Comparison of ENCODE assay signal across 12 cellular contexts in genomic region chr9:683509-684021, GRCh38.
DNase-seq lines count a peak whose midpoint lies in the region; ATAC-seq, FAIRE-seq and TF ChIP-seq lines count a peak whose summit lies in the region.
"Had no signal": no experiment of that assay in that cellular context is flagged by ENCODE, and none has a peak within 500 bp of the region (broad histone marks: within the 10 kb centered on the region; RNA-seq: fewer than 3 reads in every experiment).

No MANE protein-coding gene starts in this region.

- H4K20me1 ChIP-seq in Karpas-422 (ENCODE audit: insufficient read depth, low read depth, low read length) = 0 out of 2 replicates have a peak, but pooled peaks cover 6% of the 10 kb centered on the region

- H3K27ac ChIP-seq in endodermal cell (ENCODE audit: low read depth, low read length) (peak overlapping the region; percentile 35), muscle layer of duodenum (ENCODE audit: low read length) (peak overlapping the region; percentile 82), thyroid gland (peak overlapping the region in 2 of 3 donors; percentile 52 to 63), Karpas-422 (ENCODE audit: low read length) (no peak overlapping the region)

- no peak for FAIRE-seq in GM19239 (lab: Jason Lieb, UNC)

- intact Hi-C loops in thyroid gland (cut with DNase I) = no loop called here

- peaks cover 10% of the 10 kb centered on the region for H3K9me3 Mint-ChIP-seq in endodermal cell

- TF ChIP-seq CTCF in WI38 (IDR thresholded peaks at IDR 0.05; ENCODE audit: low read depth, low read length) = no peak
- TF ChIP-seq CTCF in endodermal cell (conservative IDR thresholded peaks at IDR 0.05) = no peak
- no peak for TF ChIP-seq CTCF in thyroid gland (IDR thresholded peaks at IDR 0.05)

- DNase-seq in endodermal cell (no peak), thyroid gland (no peak), Karpas-422 (no peak), GM19239 (ENCODE audit: insufficient read length, low spot score) (no peak)
- DNase-seq: activated CD4-positive, CD25-positive, alpha-beta regulatory T cell; activated T-cell treated with anti-CD3 and anti-CD28 coated beads, Interleukin-2, amount 50 U/mL, for 1 hour; amygdala; SIG-M5; stimulated activated naive CD4-positive, alpha-beta T cell had no signal

- peaks cover 13% of the 10 kb centered on the region; the same call in 1 of the 2 replicates for H3K79me2 ChIP-seq in Karpas-422 (ENCODE audit: low read length)

- peak overlapping the region; percentile 94 for H3K27ac Mint-ChIP-seq in endodermal cell

- peak overlapping the region; percentile 47 for H3K4me3 Mint-ChIP-seq in endodermal cell

- no peak overlapping the region for H3K4me2 ChIP-seq in Karpas-422 (ENCODE audit: low read depth, low read length, poor library complexity, severe bottlenecking)

- H3K27me3 ChIP-seq in endodermal cell (ENCODE audit: control insufficient read depth, insufficient read depth, low read length, poor library complexity, severe bottlenecking) = no peaks in the 10 kb centered on the region
- H3K27me3 ChIP-seq in muscle layer of duodenum (ENCODE audit: low read depth, low read length) = no peaks in the 10 kb centered on the region
- no peaks in the 10 kb centered on the region for H3K27me3 ChIP-seq in thyroid gland
- no peaks in the 10 kb centered on the region for H3K27me3 ChIP-seq in Karpas-422 (ENCODE audit: low read length)

- peaks cover 44% of the 10 kb centered on the region for H3K4me1 Mint-ChIP-seq in endodermal cell

- H3K4me3 ChIP-seq in WI38 (ENCODE audit: low read depth, low read length) (peak overlapping the region; percentile 60), endodermal cell (ENCODE audit: low read length) (peak overlapping the region; percentile 48), muscle layer of duodenum (ENCODE audit: low read depth in 1 of 2, low read length in 2 of 2) (peak overlapping the region in 1 of 2 donors; percentile 15), thyroid gland (replicated peaks in 1 of 3) (no peak overlapping the region), Karpas-422 (ENCODE audit: low read length) (no peak overlapping the region)

- no peaks in the 10 kb centered on the region for H3K9me2 ChIP-seq in Karpas-422 (replicated peaks; ENCODE audit: insufficient read depth, low read length)

- 73% methylated on average over 2 of the region's 2 CpGs; no CpG with 5 or more reads in 1 of the 2 experiments for WGBS in endodermal cell (ENCODE audit: insufficient coverage in 1 of 2, insufficient read length in 1 of 2), 2 experiments
- 73 to 84% methylated on average over 2 of the region's 2 CpGs for WGBS in thyroid gland, 2 donors

- TF ChIP-seq POLR2A in thyroid gland (IDR thresholded peaks at IDR 0.05) = no peak

- no peak overlapping the region for H2AFZ ChIP-seq in Karpas-422 (ENCODE audit: low read length)

- peaks cover 12% of the 10 kb centered on the region for H3K4me1 ChIP-seq in endodermal cell (ENCODE audit: control insufficient read depth, insufficient read depth, low read length)
- peaks cover 4 to 17% of the 10 kb centered on the region in 2 donors for H3K4me1 ChIP-seq in muscle layer of duodenum (ENCODE audit: control insufficient read depth in 1 of 2, insufficient read depth in 2 of 2, low read length in 2 of 2)
- peaks cover 45 to 48% of the 10 kb centered on the region in 2 donors for H3K4me1 ChIP-seq in thyroid gland
- no peaks in the 10 kb centered on the region for H3K4me1 ChIP-seq in Karpas-422 (ENCODE audit: low read length)

- H3K27me3 Mint-ChIP-seq in endodermal cell (ENCODE audit: insufficient read depth) = no peaks in the 10 kb centered on the region

- H3K9me3 ChIP-seq in endodermal cell (ENCODE audit: control insufficient read depth, low read length) (peaks cover 8% of the 10 kb centered on the region), muscle layer of duodenum (ENCODE audit: control insufficient read depth in 1 of 2, low read length in 2 of 2) (no peaks in the 10 kb centered on the region), thyroid gland (no peaks in the 10 kb centered on the region), Karpas-422 (ENCODE audit: low read length) (no peaks in the 10 kb centered on the region)

- peaks cover 10% of the 10 kb centered on the region for H3K36me3 ChIP-seq in endodermal cell (ENCODE audit: control insufficient read depth, insufficient read depth, low read length)
- no peaks in the 10 kb centered on the region for H3K36me3 ChIP-seq in muscle layer of duodenum (ENCODE audit: control insufficient read depth in 1 of 2, insufficient read depth in 2 of 2, low read length in 2 of 2)
- H3K36me3 ChIP-seq in thyroid gland = no peaks in the 10 kb centered on the region
- peaks cover 4% of the 10 kb centered on the region; the same call in 1 of the 2 replicates for H3K36me3 ChIP-seq in Karpas-422 (ENCODE audit: insufficient read depth, low read length)

- H3K9ac ChIP-seq in endodermal cell (ENCODE audit: extremely low read depth, low read length, poor library complexity, severe bottlenecking) (no peak overlapping the region), Karpas-422 (ENCODE audit: low read length) (no peak overlapping the region)

- peaks cover 18% of the 10 kb centered on the region for H3K36me3 Mint-ChIP-seq in endodermal cell (ENCODE audit: low read depth)

- ATAC-seq in HG03565 (IDR thresholded peaks at IDR 0.05; ENCODE audit: unreplicated experiment) = no peak

Comparison
In these comparisons a context has a peak if more than half of its experiments do, and no peak if none do; other contexts are left out.
1. H3K4me3 ChIP-seq: peak in WI38 (single experiment) and endodermal cell (single experiment); none in thyroid gland (0 of 3) and Karpas-422 (single experiment).